20 cellular contexts compared by ENCODE assay signal in genomic region chr10:118979661-118980060, GRCh38.
"Had no signal": no experiment of that assay in that cellular context is flagged by ENCODE, and none has a peak within 500 bp of the region (broad histone marks: within the 10 kb centered on the region; RNA-seq: fewer than 3 reads in every experiment).

No MANE protein-coding gene starts in this region.

- H3K4me3 Mint-ChIP-seq: dendritic cell treated with granulocyte-macrophage colony-stimulating factor and Interleukin-4, amounts not matched to agents 40 ng/mL and 50 ng/mL, for 4 days; endodermal cell; naive thymus-derived CD4-positive, alpha-beta T cell; nephron progenitor cell; stimulated activated memory B cell treated with anti-CD40 and anti-IgM and Interleukin-4, amounts not matched to agents 10 μg/mL and 1 μg/mL and 100 μg/mL, for 72 hours; stimulated activated naive CD8-positive, alpha-beta T cell treated with anti-CD3 and anti-CD28 coated beads, Interleukin-15, Interleukin-2, amounts not matched to agents 100 ng/mL and 50 ng/mL, for 24 hours had no signal

- H3K27me3 Mint-ChIP-seq: stimulated activated naive CD8-positive, alpha-beta T cell treated with anti-CD3 and anti-CD28 coated beads, Interleukin-15, Interleukin-2, amounts not matched to agents 100 ng/mL and 50 ng/mL, for 24 hours had no signal

- H3K27ac Mint-ChIP-seq: dendritic cell treated with granulocyte-macrophage colony-stimulating factor and Interleukin-4, amounts not matched to agents 40 ng/mL and 50 ng/mL, for 4 days; endodermal cell; nephron progenitor cell; stimulated activated memory B cell treated with anti-CD40 and anti-IgM and Interleukin-4, amounts not matched to agents 10 μg/mL and 1 μg/mL and 100 μg/mL, for 72 hours; stimulated activated naive CD8-positive, alpha-beta T cell treated with anti-CD3 and anti-CD28 coated beads, Interleukin-15, Interleukin-2, amounts not matched to agents 100 ng/mL and 50 ng/mL, for 24 hours had no signal

- ATAC-seq: foreskin keratinocyte; heart left ventricle; left lobe of liver; naive thymus-derived CD4-positive, alpha-beta T cell; sciatic nerve had no signal

- H3K9me3 ChIP-seq: upper lobe of right lung had no signal

- H3K4me1 Mint-ChIP-seq: stimulated activated memory B cell treated with anti-CD40 and anti-IgM and Interleukin-4, amounts not matched to agents 10 μg/mL and 1 μg/mL and 100 μg/mL, for 72 hours had no signal

- H3K27ac ChIP-seq: foreskin keratinocyte, heart left ventricle, spleen, tibial artery, upper lobe of right lung had no signal

- H3K27me3 ChIP-seq: heart left ventricle, upper lobe of right lung had no signal

- DNase-seq: erythroblast; foreskin keratinocyte; heart left ventricle; hippocampal formation; kidney glomerular epithelial cell; mammary epithelial cell; nephron progenitor cell; spleen; stimulated activated CD4-positive, alpha-beta T cell treated with anti-CD3 and anti-CD28 coated beads, Interleukin-15, amount 100 ng/mL, for 24 hours; stimulated activated CD4-positive, alpha-beta T cell treated with anti-CD3 and anti-CD28 coated beads, Interleukin-1b, Interleukin-23, amount 100 ng/mL, for 48 hours; stimulated activated CD4-positive, alpha-beta T cell treated with anti-CD3 and anti-CD28 coated beads, Interleukin-4, amount 100 ng/mL, for 24 hours; upper lobe of right lung had no signal

- H3K9me3 Mint-ChIP-seq: stimulated activated naive CD8-positive, alpha-beta T cell treated with anti-CD3 and anti-CD28 coated beads, Interleukin-15, Interleukin-2, amounts not matched to agents 100 ng/mL and 50 ng/mL, for 24 hours had no signal

- H3K36me3 ChIP-seq: heart left ventricle, spleen, tibial artery, upper lobe of right lung had no signal

- H3K4me1 ChIP-seq: foreskin keratinocyte, spleen, tibial artery, upper lobe of right lung had no signal

- H3K4me3 ChIP-seq: heart left ventricle, spleen, tibial artery, upper lobe of right lung had no signal
